8 cellular contexts compared by ENCODE assay signal in the genomic region with DNA sequence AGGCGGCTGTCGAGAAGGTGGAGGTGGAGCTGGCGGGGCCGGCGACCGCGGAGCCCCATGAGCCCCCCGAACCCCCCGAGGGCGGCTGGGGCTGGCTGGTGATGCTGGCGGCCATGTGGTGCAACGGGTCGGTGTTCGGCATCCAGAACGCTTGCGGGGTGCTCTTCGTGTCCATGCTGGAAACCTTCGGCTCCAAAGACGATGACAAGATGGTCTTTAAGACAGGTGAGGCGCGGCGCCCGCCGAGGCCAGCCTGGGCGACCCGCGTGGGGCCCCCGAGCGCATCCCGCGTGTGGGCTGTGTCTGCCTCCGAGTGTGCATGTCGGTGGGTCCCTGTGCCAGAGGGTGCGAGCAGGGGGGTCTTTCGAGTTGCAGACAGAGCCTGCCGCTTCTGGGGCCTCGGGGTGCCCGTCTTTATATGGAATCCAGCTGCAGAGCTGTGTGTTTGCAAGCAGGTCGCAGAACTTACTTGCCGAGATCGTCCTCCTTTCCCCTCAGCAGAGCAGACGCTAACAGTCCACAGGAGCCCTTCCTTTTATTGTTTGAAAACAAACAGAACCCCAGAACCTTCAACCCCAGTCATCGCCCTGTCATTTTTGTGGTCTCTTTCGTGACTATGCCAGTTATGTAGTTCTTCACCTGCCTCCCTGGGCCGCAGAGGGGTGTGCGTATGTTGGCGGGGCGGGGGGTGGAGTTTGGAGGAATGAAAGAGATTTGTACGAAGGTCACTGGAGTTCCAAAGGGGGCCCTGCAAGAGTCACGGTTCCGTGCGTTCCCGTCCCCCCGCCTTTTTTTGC. TPM values are rescaled to one million over a fixed set of nuclear protein-coding genes. Genes with fewer than 3 reads are reported as not detected.
DNase-seq lines count a peak whose midpoint lies in the region; ATAC-seq and TF ChIP-seq lines count a peak whose summit lies in the region.

No MANE protein-coding gene starts in this region.

- no peaks in the 10 kb centered on the region for H3K9me2 ChIP-seq in MM.1S (replicated peaks; ENCODE audit: insufficient read depth, low read length)

- ATAC-seq in GM21528 (IDR thresholded peaks at IDR 0.05; ENCODE audit: low FRiP score, unreplicated experiment): peak; percentile 28
- peak; percentile 34 for ATAC-seq in effector memory CD8-positive, alpha-beta T cell (replicated peaks)

- H3K27me3 ChIP-seq in MM.1S (replicated peaks; ENCODE audit: insufficient read depth, low read length): no peaks in the 10 kb centered on the region
- no peaks in the 10 kb centered on the region for H3K27me3 ChIP-seq in thymus (ENCODE audit: control insufficient read depth, insufficient read depth)

- DNase-seq in Calu3: peak; percentile 31
- peak; percentile 66 for DNase-seq in MM.1S
- DNase-seq in activated CD4-positive, alpha-beta memory T cell treated with anti-CD3 and anti-CD28 coated beads, Interleukin-2, amount 10 ng/mL, durations not matched to agents 7 days and 5 days: peak; percentile 47
- peak; percentile 12 to 36 (median 16) for DNase-seq in effector memory CD8-positive, alpha-beta T cell
- peak; percentile 60 for DNase-seq in nephron progenitor cell
- no peak for DNase-seq in superior temporal gyrus (ENCODE audit: extremely low spot score)

- H3K36me3 Mint-ChIP-seq in Calu3 (ENCODE audit: insufficient read depth, unreplicated experiment) (peaks cover 19% of the 10 kb centered on the region), nephron progenitor cell (ENCODE audit: low read depth) (no peaks in the 10 kb centered on the region)
- no peaks in the 10 kb centered on the region for H3K36me3 Mint-ChIP-seq in activated CD4-positive, alpha-beta memory T cell treated with anti-CD3 and anti-CD28 coated beads, Interleukin-2, amount 10 ng/mL, durations not matched to agents 7 days and 5 days (ENCODE audit: low read depth)
- H3K36me3 Mint-ChIP-seq in effector memory CD8-positive, alpha-beta T cell (ENCODE audit: insufficient read depth): no peaks in the 10 kb centered on the region

- H3F3A ChIP-seq in MM.1S (ENCODE audit: insufficient read depth, low read length): peaks cover 7% of the 10 kb centered on the region

- H3K4me3 Mint-ChIP-seq in Calu3 (ENCODE audit: low read depth, unreplicated experiment) (peak overlapping the region; percentile 85), nephron progenitor cell (peak overlapping the region; percentile 90)
- peak overlapping the region; percentile 75 for H3K4me3 Mint-ChIP-seq in activated CD4-positive, alpha-beta memory T cell treated with anti-CD3 and anti-CD28 coated beads, Interleukin-2, amount 10 ng/mL, durations not matched to agents 7 days and 5 days
- peak overlapping the region; percentile 84 to 88 for H3K4me3 Mint-ChIP-seq in effector memory CD8-positive, alpha-beta T cell

- H3K9me3 ChIP-seq in MM.1S (replicated peaks; ENCODE audit: insufficient read depth, low read length) (no peaks in the 10 kb centered on the region), thymus (ENCODE audit: control insufficient read depth) (no peaks in the 10 kb centered on the region)

- H3K4me1 Mint-ChIP-seq in Calu3 (ENCODE audit: low read depth, unreplicated experiment) (peaks cover 13% of the 10 kb centered on the region), nephron progenitor cell (peaks cover 22% of the 10 kb centered on the region)
- peaks cover 20% of the 10 kb centered on the region for H3K4me1 Mint-ChIP-seq in activated CD4-positive, alpha-beta memory T cell treated with anti-CD3 and anti-CD28 coated beads, Interleukin-2, amount 10 ng/mL, durations not matched to agents 7 days and 5 days
- peaks cover 14 to 17% of the 10 kb centered on the region in 2 donors for H3K4me1 Mint-ChIP-seq in effector memory CD8-positive, alpha-beta T cell (ENCODE audit: low read depth in 2 of 2)

- POLR2A ChIA-PET in activated CD4-positive, alpha-beta memory T cell treated with anti-CD3 and anti-CD28 coated beads, Interleukin-2, amount 10 ng/mL, durations not matched to agents 7 days and 5 days (lab: Charles Lee): no interaction called here

- H3K36me3 ChIP-seq in MM.1S (replicated peaks; ENCODE audit: insufficient read depth, low read length): no peaks in the 10 kb centered on the region
- no peaks in the 10 kb centered on the region for H3K36me3 ChIP-seq in thymus (ENCODE audit: control insufficient read depth, insufficient read depth)

- H3K9me3 Mint-ChIP-seq in Calu3 (ENCODE audit: low read depth, unreplicated experiment) (no peaks in the 10 kb centered on the region), nephron progenitor cell (no peaks in the 10 kb centered on the region)
- no peaks in the 10 kb centered on the region for H3K9me3 Mint-ChIP-seq in activated CD4-positive, alpha-beta memory T cell treated with anti-CD3 and anti-CD28 coated beads, Interleukin-2, amount 10 ng/mL, durations not matched to agents 7 days and 5 days
- H3K9me3 Mint-ChIP-seq in effector memory CD8-positive, alpha-beta T cell: no peaks in the 10 kb centered on the region

- peak overlapping the region; percentile 76 for H3K9ac ChIP-seq in MM.1S (ENCODE audit: low read length)

- H3K4me3 ChIP-seq in MM.1S (ENCODE audit: low read length) (peak overlapping the region; percentile 91), thymus (ENCODE audit: low read length) (peak overlapping the region; percentile 88)

- H3K79me2 ChIP-seq in MM.1S (ENCODE audit: low read length): peaks cover 9% of the 10 kb centered on the region; the same call in 1 of the 2 replicates

- TF ChIP-seq CTCF in Calu3 (IDR thresholded peaks at IDR 0.05; ENCODE audit: unreplicated experiment) (no peak), MM.1S (IDR thresholded peaks at IDR 0.05; ENCODE audit: low read length) (no peak), nephron progenitor cell (IDR thresholded peaks at IDR 0.05) (no peak)

- no peak overlapping the region for H3K27ac Mint-ChIP-seq in Calu3 (ENCODE audit: unreplicated experiment)
- no peak overlapping the region for H3K27ac Mint-ChIP-seq in activated CD4-positive, alpha-beta memory T cell treated with anti-CD3 and anti-CD28 coated beads, Interleukin-2, amount 10 ng/mL, durations not matched to agents 7 days and 5 days
- H3K27ac Mint-ChIP-seq in effector memory CD8-positive, alpha-beta T cell: peak overlapping the region in 1 of 2 donors; percentile 72
- no peak overlapping the region for H3K27ac Mint-ChIP-seq in nephron progenitor cell

- peak overlapping the region; percentile 99 for H3K4me2 ChIP-seq in MM.1S (ENCODE audit: low read depth, low read length)

- BruUV-seq in Calu3 (replicated peaks; lab: Mats Ljungman, UMichigan): no TSS peak

- CTCF ChIA-PET in Calu3 (lab: Charles Lee): interaction anchor here (0.6 to 1.0 kb wide), 2 partner anchors 56 to 98 kb away, joined by 3 to 7 read pairs; no protein-coding TSS in a partner anchor
- CTCF ChIA-PET in activated CD4-positive, alpha-beta memory T cell treated with anti-CD3 and anti-CD28 coated beads, Interleukin-2, amount 10 ng/mL, durations not matched to agents 7 days and 5 days (lab: Charles Lee): no interaction called here

- H3K27me3 Mint-ChIP-seq in Calu3 (ENCODE audit: unreplicated experiment): no peaks in the 10 kb centered on the region
- peaks cover 41% of the 10 kb centered on the region for H3K27me3 Mint-ChIP-seq in activated CD4-positive, alpha-beta memory T cell treated with anti-CD3 and anti-CD28 coated beads, Interleukin-2, amount 10 ng/mL, durations not matched to agents 7 days and 5 days
- peaks cover 43 to 49% of the 10 kb centered on the region in 2 donors for H3K27me3 Mint-ChIP-seq in effector memory CD8-positive, alpha-beta T cell
- peaks cover 62% of the 10 kb centered on the region for H3K27me3 Mint-ChIP-seq in nephron progenitor cell (ENCODE audit: low read depth, poor library complexity)

- intact Hi-C loops in Calu3 (cut with micrococcal nuclease; ENCODE audit: unreplicated experiment): no loop called here

- WGBS in thymus: under 1% methylated on average over 54 of the region's 54 CpGs

- peak overlapping the region; percentile 92 for H2AFZ ChIP-seq in MM.1S (ENCODE audit: low read length)

- H3K4me1 ChIP-seq in MM.1S (ENCODE audit: low read length) (peaks cover 16% of the 10 kb centered on the region), thymus (ENCODE audit: control insufficient read depth, insufficient read depth, low read length) (peaks cover 17% of the 10 kb centered on the region)

- H4K20me1 ChIP-seq in MM.1S (ENCODE audit: insufficient read depth, low read length): no peaks in the 10 kb centered on the region

- peak overlapping the region; percentile 45; the same call in 1 of the 2 replicates for H3K27ac ChIP-seq in MM.1S (ENCODE audit: low read length)
- peak overlapping the region; percentile 87 for H3K27ac ChIP-seq in thymus (ENCODE audit: low read depth)

RNA-seq across cellular contexts. Expression of gene SLC16A10, which starts 0.8 kb away (rescaled TPM):
- 2.6 TPM in 2 replicates for total RNA-seq in Calu3 (2022)
- total RNA-seq in activated CD4-positive, alpha-beta memory T cell treated with anti-CD3 and anti-CD28 coated beads, Interleukin-2, amount 10 ng/mL, durations not matched to agents 7 days and 5 days: 1 to 10 TPM; 1.2 to 1.4 TPM
- 15.0 TPM for polyA plus RNA-seq in thymus
